Comparison of ENCODE assay signal across 20 cellular contexts in the genomic region with DNA sequence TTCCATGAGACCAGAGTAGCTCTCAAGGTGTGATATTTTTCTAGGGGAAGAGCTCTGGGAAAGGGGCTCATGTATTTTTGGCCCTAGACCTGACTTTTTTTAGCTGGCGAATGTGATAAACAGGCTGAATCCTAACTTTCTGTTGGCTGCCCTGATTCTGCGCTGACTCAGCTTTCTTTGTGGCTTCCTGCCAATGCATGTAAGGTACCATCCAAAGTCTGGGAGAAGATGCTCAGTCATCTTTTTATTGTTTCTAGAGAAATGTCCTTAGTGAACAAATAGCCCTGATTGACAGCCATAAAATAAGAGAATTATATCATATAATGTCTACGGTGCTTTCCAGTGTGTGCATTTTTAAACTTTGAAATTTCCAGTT.
DNase-seq lines count a peak whose midpoint lies in the region; ATAC-seq and TF ChIP-seq lines count a peak whose summit lies in the region.
"Had no signal": no experiment of that assay in that cellular context is flagged by ENCODE, and none has a peak within 500 bp of the region (broad histone marks: within the 10 kb centered on the region; RNA-seq: fewer than 3 reads in every experiment).

No MANE protein-coding gene starts in this region.

- no peak overlapping the region for H3K9ac ChIP-seq in PC-3 (ENCODE audit: low read length)
- H3K9ac ChIP-seq: neural progenitor cell had no signal

- no peaks in the 10 kb centered on the region for H3K79me2 ChIP-seq in ACC112 (ENCODE audit: control insufficient read depth, insufficient read depth, low read length, unreplicated experiment)
- no peaks in the 10 kb centered on the region for H3K79me2 ChIP-seq in PC-3 (ENCODE audit: low read length)
- H3K79me2 ChIP-seq: hepatocyte had no signal

- BruUV-seq in PC-3 (replicated peaks; lab: Mats Ljungman, UMichigan), result no TSS peak

- POLR2A ChIA-PET in PC-3 (lab: Charles Lee; ENCODE audit: unreplicated experiment), result no interaction called here
- POLR2A ChIA-PET in RWPE1 (lab: Yijun Ruan, JAX; ENCODE audit: low non-redundant PET), result no interaction called here

- H3K9me2 ChIP-seq in PC-3 (replicated peaks; ENCODE audit: low read length), result no peaks in the 10 kb centered on the region

- H3K4me1 ChIP-seq in ACC112 (ENCODE audit: control insufficient read depth, insufficient read depth, low read length, unreplicated experiment) (peaks cover 10% of the 10 kb centered on the region), PC-3 (ENCODE audit: insufficient read depth, low read length) (peaks cover 12% of the 10 kb centered on the region), lower lobe of right lung (peaks cover 40% of the 10 kb centered on the region)
- H3K4me1 ChIP-seq: vagina had no signal

- intact Hi-C loops in PC-3 (cut with micrococcal nuclease) (loop anchor here (10.0 kb wide), 1 partner anchor 74 kb away; no protein-coding TSS in a partner anchor), lower lobe of right lung (cut with DNase I) (no loop called here)

- H3K4me3 ChIP-seq in ACC112 (ENCODE audit: low read depth, low read length) (peak overlapping the region; percentile 51; the same call in 1 of the 2 replicates), PC-3 (ENCODE audit: low read length) (no peak overlapping the region), lower lobe of right lung (no peak overlapping the region)
- H3K4me3 ChIP-seq: hepatocyte, neural progenitor cell, SJSA1, vagina had no signal

- H3K4me2 ChIP-seq in PC-3 (ENCODE audit: low read length), result peak overlapping the region; percentile 35; the same call in 1 of the 2 replicates
- H3K4me2 ChIP-seq: hepatocyte, neural progenitor cell had no signal

- no peaks in the 10 kb centered on the region for H3K27me3 ChIP-seq in ACC112 (ENCODE audit: insufficient read depth, low read length)
- H3K27me3 ChIP-seq in PC-3 (ENCODE audit: low read length), result no peaks in the 10 kb centered on the region
- H3K27me3 ChIP-seq in lower lobe of right lung (ENCODE audit: low read depth), result no peaks in the 10 kb centered on the region
- H3K27me3 ChIP-seq: hepatocyte, SJSA1, vagina had no signal

- H4K20me1 ChIP-seq in PC-3 (ENCODE audit: low read length), result no peaks in the 10 kb centered on the region

- CTCF ChIA-PET in PC-3 (lab: Charles Lee), result interaction anchor here (0.5 kb wide), 1 partner anchor 150 kb away, joined by 4 read pairs; no protein-coding TSS in a partner anchor
- CTCF ChIA-PET in RWPE1 (lab: Yijun Ruan, JAX), result no interaction called here

- no peaks in the 10 kb centered on the region for H3F3A ChIP-seq in PC-3 (ENCODE audit: low read length, unreplicated experiment)

- DNase-seq in PC-3, result peak; percentile 70
- DNase-seq in cerebellum (ENCODE audit: low spot score), result peak; percentile 30
- DNase-seq in kidney tubule cell (ENCODE audit: low spot score), result peak; percentile 34
- DNase-seq in RWPE1 (ENCODE audit: low spot score), result no peak
- DNase-seq in AG08396 (ENCODE audit: low spot score), result no peak
- no peak for DNase-seq in lower lobe of right lung
- DNase-seq: activated CD4-positive, alpha-beta T cell treated with anti-CD3 and anti-CD28 coated beads for 1 hour; amniotic stem cell; MV-4-11; NCI-H1930; NCI-H524 treated with DMSO at 0.1 percent for 48 hours; stimulated activated CD4-positive, alpha-beta T cell treated with anti-CD3 and anti-CD28 coated beads, Interleukin-2, amount 100 ng/mL, for 24 hours; T1000 had no signal

- no peaks in the 10 kb centered on the region for H3K9me3 ChIP-seq in PC-3 (ENCODE audit: low read length)
- H3K9me3 ChIP-seq in lower lobe of right lung, result no peaks in the 10 kb centered on the region
- H3K9me3 ChIP-seq: SJSA1, vagina had no signal

- TF ChIP-seq CTCF in PC-3 (conservative IDR thresholded peaks at IDR 0.05; ENCODE audit: low read depth, low read length), result no peak
- TF ChIP-seq CTCF in RWPE1 (conservative IDR thresholded peaks at IDR 0.05; ENCODE audit: low read depth), result no peak
- no peak for TF ChIP-seq CTCF in lower lobe of right lung (IDR thresholded peaks at IDR 0.05)

- H3K27ac ChIP-seq in ACC112 (ENCODE audit: low read depth, low read length) (peak overlapping the region; percentile 68), PC-3 (ENCODE audit: low read length) (no peak overlapping the region), RWPE1 (no peak overlapping the region), lower lobe of right lung (no peak overlapping the region)
- H3K27ac ChIP-seq: epithelial cell of prostate, hepatocyte, neural progenitor cell, SJSA1, vagina had no signal

- peak; percentile 14; the same call in 1 of the 2 replicates for ATAC-seq in PC-3
- no peak for ATAC-seq in lower lobe of right lung
- ATAC-seq in GM18502 (IDR thresholded peaks at IDR 0.05; ENCODE audit: poor library complexity, unreplicated experiment), result no peak

- peak overlapping the region; percentile 79 for H2AFZ ChIP-seq in ACC112 (ENCODE audit: low read length, unreplicated experiment)
- H2AFZ ChIP-seq in PC-3 (ENCODE audit: low read length), result no peak overlapping the region
- H2AFZ ChIP-seq: hepatocyte, neural progenitor cell had no signal

- H3K36me3 ChIP-seq in ACC112 (ENCODE audit: insufficient read depth, low read length) (no peaks in the 10 kb centered on the region), PC-3 (ENCODE audit: low read depth, low read length) (no peaks in the 10 kb centered on the region), lower lobe of right lung (no peaks in the 10 kb centered on the region)
- H3K36me3 ChIP-seq: neural progenitor cell, SJSA1, vagina had no signal

Comparison
In these comparisons a context has a peak if more than half of its experiments do, and no peak if none do; other contexts are left out.
1. DNase-seq: peak in PC-3 (single experiment), cerebellum (single experiment) and kidney tubule cell (single experiment); none in RWPE1 (single experiment), AG08396 (single experiment) and lower lobe of right lung (single experiment).